In genomic region chr11:111417766-111418435, GRCh38 we compare ENCODE assay signal across 8 cellular contexts. TPM values are rescaled to one million over a fixed set of nuclear protein-coding genes. Genes with fewer than 3 reads are reported as not detected.
DNase-seq lines count a peak whose midpoint lies in the region; ATAC-seq, FAIRE-seq and TF ChIP-seq lines count a peak whose summit lies in the region.

No MANE protein-coding gene starts in this region.

- H3K27ac ChIP-seq in pancreas: peak overlapping the region in 1 of 4 donors; percentile 42

- intact Hi-C loops in pancreas (cut with DNase I): no loop called here

- no peaks in the 10 kb centered on the region for H3K36me3 ChIP-seq in pancreas

- in situ Hi-C loops in GM13976 (cut with MboI; ENCODE audit: low sequenced_read_pairs, unreplicated experiment): no loop called here

- WGBS in pancreas, 2 donors: 31% methylated on average over 10 of the region's 10 CpGs

- H3K4me3 ChIP-seq in pancreas: no peak overlapping the region

- no peaks in the 10 kb centered on the region for H3K27me3 ChIP-seq in pancreas

- H3K9me3 ChIP-seq in pancreas: no peaks in the 10 kb centered on the region

- ATAC-seq in GM19395 (IDR thresholded peaks at IDR 0.05; ENCODE audit: unreplicated experiment) (peak; percentile 37), HG03460 (IDR thresholded peaks at IDR 0.05; ENCODE audit: unreplicated experiment) (peak; percentile 36), pancreas (peak; percentile 29 to 78 (median 69))

- TF ChIP-seq CTCF in AG09319 (IDR thresholded peaks at IDR 0.05; ENCODE audit: low read depth, low read length): no peak
- no peak for TF ChIP-seq CTCF in pancreas (IDR thresholded peaks at IDR 0.05)
- no peak for TF ChIP-seq CTCF in GM13976 (IDR thresholded peaks at IDR 0.05; ENCODE audit: borderline replicate concordance, control extremely low read depth, extremely low read depth, insufficient read depth, missing control alignments)

- FAIRE-seq in pancreas (lab: Jason Lieb, UNC): peak; percentile 89

- peaks cover 18 to 27% (median 21%) of the 10 kb centered on the region in 3 donors for H3K4me1 ChIP-seq in pancreas

- DNase-seq in AG09319 (ENCODE audit: extremely low read depth, low read depth): peak; percentile 95
- peak; percentile 62 for DNase-seq in dermis blood vessel endothelial cell
- DNase-seq in pancreas: peak in 3 of 6 donors; percentile 39 to 74 (median 51)
- DNase-seq in GOT3 (lab: John Stamatoyannopoulos, UW): no peak
- DNase-seq in effector CD4-positive, alpha-beta T cell: no peak
- DNase-seq in GM13976 (ENCODE audit: low spot score): no peak

RNA-seq across cellular contexts. Expression of gene POU2AF1, which starts 38.8 kb away (rescaled TPM):
- total RNA-seq in dermis blood vessel endothelial cell (not detected in 2 replicates), pancreas (1 to 10 TPM in 1 of 6 donors, under 1 TPM in 5; 0.08 to 2.2 (median 0.41) TPM)
- under 1 TPM; 0.19 to 0.73 TPM for polyA plus RNA-seq in pancreas

Comparison
In these comparisons a context has a peak if more than half of its experiments do, and no peak if none do; other contexts are left out.
1. DNase-seq: peak in AG09319 (single experiment) and dermis blood vessel endothelial cell (single experiment); none in GOT3 (single experiment), effector CD4-positive, alpha-beta T cell (single experiment) and GM13976 (single experiment).
2. Peak in every context shown above with its lines, with median percentiles within 50 percentile points of each other: ATAC-seq.